ENCODE assay signal across 1 cellular context in the genomic region with DNA sequence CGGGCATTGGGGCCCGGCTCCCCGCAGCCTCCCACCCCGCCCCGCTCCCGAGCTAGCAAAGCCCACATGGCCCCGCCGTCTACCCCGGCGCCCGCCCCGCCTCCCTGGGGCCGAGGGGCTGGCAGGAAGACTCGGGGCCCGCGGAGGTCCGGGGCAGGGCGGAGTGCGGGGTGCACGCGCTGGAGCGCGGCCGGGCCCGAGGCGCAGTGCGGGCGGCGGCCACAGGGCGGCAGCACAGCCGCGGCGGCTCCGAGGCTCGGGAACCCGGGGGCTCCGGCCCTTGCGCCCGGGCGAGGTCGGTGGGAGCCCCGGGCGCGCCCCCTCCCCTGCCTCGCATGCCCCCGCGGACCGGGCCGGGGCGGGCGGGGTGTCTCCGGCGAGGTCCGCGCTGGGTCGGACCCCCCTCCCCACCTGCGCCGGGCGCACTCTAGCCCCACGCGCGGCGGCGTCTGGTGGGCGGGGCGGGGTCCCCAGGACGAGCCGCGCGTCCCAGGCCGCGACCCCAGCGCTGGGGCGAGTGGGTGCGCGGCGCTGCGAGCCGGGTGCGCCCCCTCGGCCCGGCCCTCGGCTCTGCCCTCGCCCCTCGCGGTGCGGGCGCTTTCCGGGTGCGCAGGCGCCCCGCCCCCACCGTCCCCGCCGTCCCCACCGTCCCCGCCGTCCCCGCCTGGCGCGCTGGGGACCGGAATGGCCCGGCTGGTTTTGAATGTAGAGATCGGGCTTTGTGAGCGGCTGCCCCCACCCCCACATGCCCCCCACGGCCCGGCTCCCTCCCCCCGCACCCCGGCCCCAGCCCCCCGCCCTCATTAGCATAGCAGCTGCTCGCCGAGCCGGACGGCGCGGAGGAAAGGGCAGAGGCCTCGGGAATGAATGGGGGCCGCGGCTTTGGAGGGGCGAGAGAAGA.
TF ChIP-seq lines count a peak whose summit lies in the region.

No MANE protein-coding gene starts in this region.

TF ChIP-seq in K562, 482 proteins besides CTCF, POLR2A, EP300 and RAD21 (continued from another document):
- TF ChIP-seq, protein P1, sequence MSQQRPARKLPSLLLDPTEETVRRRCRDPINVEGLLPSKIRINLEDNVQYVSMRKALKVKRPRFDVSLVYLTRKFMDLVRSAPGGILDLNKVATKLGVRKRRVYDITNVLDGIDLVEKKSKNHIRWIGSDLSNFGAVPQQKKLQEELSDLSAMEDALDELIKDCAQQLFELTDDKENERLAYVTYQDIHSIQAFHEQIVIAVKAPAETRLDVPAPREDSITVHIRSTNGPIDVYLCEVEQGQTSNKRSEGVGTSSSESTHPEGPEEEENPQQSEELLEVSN (IDR thresholded peaks at IDR 0.05; ENCODE audit: borderline replicate concordance in 1 of 2, extremely low read depth in 1 of 2, insufficient read depth in 1 of 2, insufficient read length in 1 of 2, low read depth in 1 of 2, low read length in 1 of 2, poor library complexity in 1 of 2, severe bottlenecking in 1 of 2) = peak; percentile 63 to 89
- TF ChIP-seq ZNF644 (tag; IDR thresholded peaks at IDR 0.05; ENCODE audit: low read depth) = no peak
- TF ChIP-seq, protein P2, sequence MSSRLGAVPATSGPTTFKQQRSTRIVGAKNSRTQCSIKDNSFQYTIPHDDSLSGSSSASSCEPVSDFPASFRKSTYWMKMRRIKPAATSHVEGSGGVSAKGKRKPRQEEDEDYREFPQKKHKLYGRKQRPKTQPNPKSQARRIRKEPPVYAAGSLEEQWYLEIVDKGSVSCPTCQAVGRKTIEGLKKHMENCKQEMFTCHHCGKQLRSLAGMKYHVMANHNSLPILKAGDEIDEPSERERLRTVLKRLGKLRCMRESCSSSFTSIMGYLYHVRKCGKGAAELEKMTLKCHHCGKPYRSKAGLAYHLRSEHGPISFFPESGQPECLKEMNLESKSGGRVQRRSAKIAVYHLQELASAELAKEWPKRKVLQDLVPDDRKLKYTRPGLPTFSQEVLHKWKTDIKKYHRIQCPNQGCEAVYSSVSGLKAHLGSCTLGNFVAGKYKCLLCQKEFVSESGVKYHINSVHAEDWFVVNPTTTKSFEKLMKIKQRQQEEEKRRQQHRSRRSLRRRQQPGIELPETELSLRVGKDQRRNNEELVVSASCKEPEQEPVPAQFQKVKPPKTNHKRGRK (tag; IDR thresholded peaks at IDR 0.05) = no peak
- peak; percentile 39; the same call in 1 of the 2 replicates for TF ChIP-seq CTBP1 (IDR thresholded peaks at IDR 0.05; ENCODE audit: borderline replicate concordance)
- no peak for TF ChIP-seq NCOA6 (IDR thresholded peaks at IDR 0.05)
- 0 out of 2 replicates have a peak, but pooled peaks have one; percentile 29 for TF ChIP-seq DMBX1 (CRISPR knock-in tag; IDR thresholded peaks at IDR 0.05; ENCODE audit: borderline replicate concordance)
- peak; percentile 36; the same call in 1 of the 2 replicates for TF ChIP-seq PHF8 (IDR thresholded peaks at IDR 0.05; ENCODE audit: borderline replicate concordance, low read length)
- TF ChIP-seq, protein P3, sequence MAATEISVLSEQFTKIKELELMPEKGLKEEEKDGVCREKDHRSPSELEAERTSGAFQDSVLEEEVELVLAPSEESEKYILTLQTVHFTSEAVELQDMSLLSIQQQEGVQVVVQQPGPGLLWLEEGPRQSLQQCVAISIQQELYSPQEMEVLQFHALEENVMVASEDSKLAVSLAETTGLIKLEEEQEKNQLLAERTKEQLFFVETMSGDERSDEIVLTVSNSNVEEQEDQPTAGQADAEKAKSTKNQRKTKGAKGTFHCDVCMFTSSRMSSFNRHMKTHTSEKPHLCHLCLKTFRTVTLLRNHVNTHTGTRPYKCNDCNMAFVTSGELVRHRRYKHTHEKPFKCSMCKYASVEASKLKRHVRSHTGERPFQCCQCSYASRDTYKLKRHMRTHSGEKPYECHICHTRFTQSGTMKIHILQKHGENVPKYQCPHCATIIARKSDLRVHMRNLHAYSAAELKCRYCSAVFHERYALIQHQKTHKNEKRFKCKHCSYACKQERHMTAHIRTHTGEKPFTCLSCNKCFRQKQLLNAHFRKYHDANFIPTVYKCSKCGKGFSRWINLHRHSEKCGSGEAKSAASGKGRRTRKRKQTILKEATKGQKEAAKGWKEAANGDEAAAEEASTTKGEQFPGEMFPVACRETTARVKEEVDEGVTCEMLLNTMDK (IDR thresholded peaks at IDR 0.05; ENCODE audit: borderline replicate concordance, insufficient read depth, low read depth, low read length, poor library complexity, severe bottlenecking) = peak; percentile 46
- peak; percentile 17 for TF ChIP-seq FIP1L1 (IDR thresholded peaks at IDR 0.05; ENCODE audit: low read depth, low read length, poor library complexity, severe bottlenecking)
- TF ChIP-seq, protein P4, sequence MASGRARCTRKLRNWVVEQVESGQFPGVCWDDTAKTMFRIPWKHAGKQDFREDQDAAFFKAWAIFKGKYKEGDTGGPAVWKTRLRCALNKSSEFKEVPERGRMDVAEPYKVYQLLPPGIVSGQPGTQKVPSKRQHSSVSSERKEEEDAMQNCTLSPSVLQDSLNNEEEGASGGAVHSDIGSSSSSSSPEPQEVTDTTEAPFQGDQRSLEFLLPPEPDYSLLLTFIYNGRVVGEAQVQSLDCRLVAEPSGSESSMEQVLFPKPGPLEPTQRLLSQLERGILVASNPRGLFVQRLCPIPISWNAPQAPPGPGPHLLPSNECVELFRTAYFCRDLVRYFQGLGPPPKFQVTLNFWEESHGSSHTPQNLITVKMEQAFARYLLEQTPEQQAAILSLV (tag; IDR thresholded peaks at IDR 0.05) = no peak
- TF ChIP-seq ATF7 (IDR thresholded peaks at IDR 0.05) = no peak
- no peak for TF ChIP-seq SMAD2 (IDR thresholded peaks at IDR 0.05; ENCODE audit: low read depth, low read length)
- TF ChIP-seq, protein P5, sequence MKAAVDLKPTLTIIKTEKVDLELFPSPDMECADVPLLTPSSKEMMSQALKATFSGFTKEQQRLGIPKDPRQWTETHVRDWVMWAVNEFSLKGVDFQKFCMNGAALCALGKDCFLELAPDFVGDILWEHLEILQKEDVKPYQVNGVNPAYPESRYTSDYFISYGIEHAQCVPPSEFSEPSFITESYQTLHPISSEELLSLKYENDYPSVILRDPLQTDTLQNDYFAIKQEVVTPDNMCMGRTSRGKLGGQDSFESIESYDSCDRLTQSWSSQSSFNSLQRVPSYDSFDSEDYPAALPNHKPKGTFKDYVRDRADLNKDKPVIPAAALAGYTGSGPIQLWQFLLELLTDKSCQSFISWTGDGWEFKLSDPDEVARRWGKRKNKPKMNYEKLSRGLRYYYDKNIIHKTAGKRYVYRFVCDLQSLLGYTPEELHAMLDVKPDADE (conservative IDR thresholded peaks at IDR 0.05; ENCODE audit: control insufficient read depth, low read depth, low read length) = peak; percentile 47; the same call in 1 of the 2 replicates
- TF ChIP-seq FUS (optimal IDR thresholded peaks at IDR 0.05; ENCODE audit: low read depth, low read length) = peak; percentile 58
- TF ChIP-seq CXXC5 (CRISPR knock-in tag; IDR thresholded peaks at IDR 0.05) = peak; percentile 76
- TF ChIP-seq GATAD2B (IDR thresholded peaks at IDR 0.05; ENCODE audit: borderline replicate concordance) = peak; percentile 93
- TF ChIP-seq MAZ (CRISPR knock-in tag; conservative IDR thresholded peaks at IDR 0.05 in 1 of 2, IDR thresholded peaks at IDR 0.05 in 1 of 2) = peak in 1 of 2 experiments; percentile 75; a peak in 2 of 4 replicates
- no peak for TF ChIP-seq XRCC3 (IDR thresholded peaks at IDR 0.05)
- TF ChIP-seq MCM2 (IDR thresholded peaks at IDR 0.05; ENCODE audit: low read depth) = no peak
- peak; percentile 79 for TF ChIP-seq CCNT2 (IDR thresholded peaks at IDR 0.05; ENCODE audit: borderline replicate concordance, extremely low read depth, insufficient read length, low read depth, low read length)
- no peak for TF ChIP-seq EWSR1 (IDR thresholded peaks at IDR 0.05; ENCODE audit: borderline replicate concordance, low read depth, partially characterized antibody)
- TF ChIP-seq, protein P6, sequence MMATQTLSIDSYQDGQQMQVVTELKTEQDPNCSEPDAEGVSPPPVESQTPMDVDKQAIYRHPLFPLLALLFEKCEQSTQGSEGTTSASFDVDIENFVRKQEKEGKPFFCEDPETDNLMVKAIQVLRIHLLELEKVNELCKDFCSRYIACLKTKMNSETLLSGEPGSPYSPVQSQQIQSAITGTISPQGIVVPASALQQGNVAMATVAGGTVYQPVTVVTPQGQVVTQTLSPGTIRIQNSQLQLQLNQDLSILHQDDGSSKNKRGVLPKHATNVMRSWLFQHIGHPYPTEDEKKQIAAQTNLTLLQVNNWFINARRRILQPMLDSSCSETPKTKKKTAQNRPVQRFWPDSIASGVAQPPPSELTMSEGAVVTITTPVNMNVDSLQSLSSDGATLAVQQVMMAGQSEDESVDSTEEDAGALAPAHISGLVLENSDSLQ (IDR thresholded peaks at IDR 0.05) = no peak
- peak; percentile 29 for TF ChIP-seq TAF1 (IDR thresholded peaks at IDR 0.05; ENCODE audit: control insufficient read depth, extremely low read depth, insufficient read depth, low read length, severe bottlenecking)
- TF ChIP-seq KHSRP (IDR thresholded peaks at IDR 0.05) = no peak
- no peak for TF ChIP-seq PCBP2 (IDR thresholded peaks at IDR 0.05; ENCODE audit: low read depth, low read length, poor library complexity, severe bottlenecking)
- no peak for TF ChIP-seq HNRNPL (IDR thresholded peaks at IDR 0.05; ENCODE audit: low read depth, low read length)
- peak; percentile 99 for TF ChIP-seq ZBTB7A (IDR thresholded peaks at IDR 0.05; ENCODE audit: borderline replicate concordance, control insufficient read depth, low read depth, low read length)
- TF ChIP-seq ZNF224 (CRISPR knock-in tag; IDR thresholded peaks at IDR 0.05) = no peak
- TF ChIP-seq, protein P7, sequence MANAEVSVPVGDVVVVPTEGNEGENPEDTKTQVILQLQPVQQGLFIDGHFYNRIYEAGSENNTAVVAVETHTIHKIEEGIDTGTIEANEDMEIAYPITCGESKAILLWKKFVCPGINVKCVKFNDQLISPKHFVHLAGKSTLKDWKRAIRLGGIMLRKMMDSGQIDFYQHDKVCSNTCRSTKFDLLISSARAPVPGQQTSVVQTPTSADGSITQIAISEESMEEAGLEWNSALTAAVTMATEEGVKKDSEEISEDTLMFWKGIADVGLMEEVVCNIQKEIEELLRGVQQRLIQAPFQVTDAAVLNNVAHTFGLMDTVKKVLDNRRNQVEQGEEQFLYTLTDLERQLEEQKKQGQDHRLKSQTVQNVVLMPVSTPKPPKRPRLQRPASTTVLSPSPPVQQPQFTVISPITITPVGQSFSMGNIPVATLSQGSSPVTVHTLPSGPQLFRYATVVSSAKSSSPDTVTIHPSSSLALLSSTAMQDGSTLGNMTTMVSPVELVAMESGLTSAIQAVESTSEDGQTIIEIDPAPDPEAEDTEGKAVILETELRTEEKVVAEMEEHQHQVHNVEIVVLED (CRISPR knock-in tag; IDR thresholded peaks at IDR 0.05) = 0 out of 2 replicates have a peak, but pooled peaks have one; percentile 10
- TF ChIP-seq MIER1 (IDR thresholded peaks at IDR 0.05; ENCODE audit: low read depth) = no peak
- TF ChIP-seq, protein P8, sequence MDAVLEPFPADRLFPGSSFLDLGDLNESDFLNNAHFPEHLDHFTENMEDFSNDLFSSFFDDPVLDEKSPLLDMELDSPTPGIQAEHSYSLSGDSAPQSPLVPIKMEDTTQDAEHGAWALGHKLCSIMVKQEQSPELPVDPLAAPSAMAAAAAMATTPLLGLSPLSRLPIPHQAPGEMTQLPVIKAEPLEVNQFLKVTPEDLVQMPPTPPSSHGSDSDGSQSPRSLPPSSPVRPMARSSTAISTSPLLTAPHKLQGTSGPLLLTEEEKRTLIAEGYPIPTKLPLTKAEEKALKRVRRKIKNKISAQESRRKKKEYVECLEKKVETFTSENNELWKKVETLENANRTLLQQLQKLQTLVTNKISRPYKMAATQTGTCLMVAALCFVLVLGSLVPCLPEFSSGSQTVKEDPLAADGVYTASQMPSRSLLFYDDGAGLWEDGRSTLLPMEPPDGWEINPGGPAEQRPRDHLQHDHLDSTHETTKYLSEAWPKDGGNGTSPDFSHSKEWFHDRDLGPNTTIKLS (IDR thresholded peaks at IDR 0.05; ENCODE audit: borderline replicate concordance, low read depth) = no peak
- TF ChIP-seq STAT5A (IDR thresholded peaks at IDR 0.05; ENCODE audit: borderline replicate concordance, low read length) = no peak
- TF ChIP-seq, protein P9, sequence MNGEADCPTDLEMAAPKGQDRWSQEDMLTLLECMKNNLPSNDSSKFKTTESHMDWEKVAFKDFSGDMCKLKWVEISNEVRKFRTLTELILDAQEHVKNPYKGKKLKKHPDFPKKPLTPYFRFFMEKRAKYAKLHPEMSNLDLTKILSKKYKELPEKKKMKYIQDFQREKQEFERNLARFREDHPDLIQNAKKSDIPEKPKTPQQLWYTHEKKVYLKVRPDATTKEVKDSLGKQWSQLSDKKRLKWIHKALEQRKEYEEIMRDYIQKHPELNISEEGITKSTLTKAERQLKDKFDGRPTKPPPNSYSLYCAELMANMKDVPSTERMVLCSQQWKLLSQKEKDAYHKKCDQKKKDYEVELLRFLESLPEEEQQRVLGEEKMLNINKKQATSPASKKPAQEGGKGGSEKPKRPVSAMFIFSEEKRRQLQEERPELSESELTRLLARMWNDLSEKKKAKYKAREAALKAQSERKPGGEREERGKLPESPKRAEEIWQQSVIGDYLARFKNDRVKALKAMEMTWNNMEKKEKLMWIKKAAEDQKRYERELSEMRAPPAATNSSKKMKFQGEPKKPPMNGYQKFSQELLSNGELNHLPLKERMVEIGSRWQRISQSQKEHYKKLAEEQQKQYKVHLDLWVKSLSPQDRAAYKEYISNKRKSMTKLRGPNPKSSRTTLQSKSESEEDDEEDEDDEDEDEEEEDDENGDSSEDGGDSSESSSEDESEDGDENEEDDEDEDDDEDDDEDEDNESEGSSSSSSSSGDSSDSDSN (IDR thresholded peaks at IDR 0.05; ENCODE audit: borderline replicate concordance in 1 of 2, low read depth in 2 of 2, low read length in 2 of 2) = peak in 1 of 2 experiments; percentile 33; a peak in 1 of 4 replicates
- TF ChIP-seq MYC (IDR thresholded peaks at IDR 0.05; ENCODE audit: low read depth, low read length) = peak; percentile 75
- TF ChIP-seq MYC (CRISPR knock-in tag; IDR thresholded peaks at IDR 0.05; ENCODE audit: borderline replicate concordance, low read depth) = no peak
- TF ChIP-seq, protein P10, sequence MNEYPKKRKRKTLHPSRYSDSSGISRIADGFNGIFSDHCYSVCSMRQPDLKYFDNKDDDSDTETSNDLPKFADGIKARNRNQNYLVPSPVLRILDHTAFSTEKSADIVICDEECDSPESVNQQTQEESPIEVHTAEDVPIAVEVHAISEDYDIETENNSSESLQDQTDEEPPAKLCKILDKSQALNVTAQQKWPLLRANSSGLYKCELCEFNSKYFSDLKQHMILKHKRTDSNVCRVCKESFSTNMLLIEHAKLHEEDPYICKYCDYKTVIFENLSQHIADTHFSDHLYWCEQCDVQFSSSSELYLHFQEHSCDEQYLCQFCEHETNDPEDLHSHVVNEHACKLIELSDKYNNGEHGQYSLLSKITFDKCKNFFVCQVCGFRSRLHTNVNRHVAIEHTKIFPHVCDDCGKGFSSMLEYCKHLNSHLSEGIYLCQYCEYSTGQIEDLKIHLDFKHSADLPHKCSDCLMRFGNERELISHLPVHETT (CRISPR knock-in tag; conservative IDR thresholded peaks at IDR 0.05 in 1 of 2, IDR thresholded peaks at IDR 0.05 in 1 of 2) = no peak; a peak in 1 of 4 replicates
- no peak for TF ChIP-seq STAT5B (CRISPR knock-in tag; IDR thresholded peaks at IDR 0.05)
- no peak for TF ChIP-seq EGR1 (conservative IDR thresholded peaks at IDR 0.05)
- peak; percentile 90 for TF ChIP-seq RB1 (IDR thresholded peaks at IDR 0.05; ENCODE audit: low read depth)
TF ChIP-seq in K562: peak in this region for 36.
